Comparison of ENCODE assay signal across 8 cellular contexts in genomic region chr10:47968988-47969387, GRCh38.
A peak's percentile ranks its signal among the peaks of the same experiment; 100 is the strongest.
DNase-seq lines count a peak whose midpoint lies in the region; ATAC-seq and TF ChIP-seq lines count a peak whose summit lies in the region.
"Not testable (repeated sequence)": the region's sequence is repeated elsewhere in the genome, so short reads cannot be mapped to it uniquely, and the experiment has no call there.

No MANE protein-coding gene starts in this region.

- not testable (repeated sequence) for TF ChIP-seq CTCF in NB4 (IDR thresholded peaks at IDR 0.05; ENCODE audit: low read depth, low read length)

- not testable (repeated sequence) for H3K4me3 ChIP-seq in NB4 (ENCODE audit: low read depth, low read length)

- ATAC-seq in GM18502 (IDR thresholded peaks at IDR 0.05; ENCODE audit: poor library complexity, unreplicated experiment) (peak; percentile 87), GM19328 (IDR thresholded peaks at IDR 0.05; ENCODE audit: unreplicated experiment) (peak; percentile 70), GM21526 (IDR thresholded peaks at IDR 0.05; ENCODE audit: low FRiP score, unreplicated experiment) (peak; percentile 75), HG02642 (IDR thresholded peaks at IDR 0.05; ENCODE audit: poor library complexity, unreplicated experiment) (peak; percentile 79), HG02885 (IDR thresholded peaks at IDR 0.05; ENCODE audit: poor library complexity, unreplicated experiment) (peak; percentile 97), HG03159 (IDR thresholded peaks at IDR 0.05; ENCODE audit: unreplicated experiment) (peak; percentile 90), HG03457 (IDR thresholded peaks at IDR 0.05; ENCODE audit: unreplicated experiment) (peak; percentile 74)

- DNase-seq in NB4 (ENCODE audit: low read depth), result peak; percentile 2

- not testable (repeated sequence) for TF ChIP-seq POLR2A in NB4 (IDR thresholded peaks at IDR 0.05; ENCODE audit: extremely low read depth, insufficient read length)
